1 cellular context compared by ENCODE assay signal in genomic region chr10:28302668-28303488, GRCh38.
TF ChIP-seq lines count a peak whose summit lies in the region.

Gene MPP7 (minus strand): TSS chr10:28303064. CDS start chr10:28238604, 64,460 bp downstream.

TF ChIP-seq in HepG2, 621 proteins besides CTCF, POLR2A, EP300 and RAD21 (continued from another document and continues in another):
- TF ChIP-seq CREBL2 (CRISPR knock-in tag; IDR thresholded peaks at IDR 0.05; ENCODE audit: borderline replicate concordance) (no peak), NR2C2 (CRISPR knock-in tag; IDR thresholded peaks at IDR 0.05; ENCODE audit: borderline replicate concordance) (peak; percentile 24; the same call in 1 of the 2 replicates), PLRG1 (conservative IDR thresholded peaks at IDR 0.05) (no peak), DDIT3 (CRISPR knock-in tag; IDR thresholded peaks at IDR 0.05) (no peak), CREB1 (IDR thresholded peaks at IDR 0.05) (peak; percentile 65), CREB1 (CRISPR knock-in tag; IDR thresholded peaks at IDR 0.05) (peak; percentile 22; the same call in 1 of the 2 replicates), ZNF557 (CRISPR knock-in tag; IDR thresholded peaks at IDR 0.05) (no peak), ERF (CRISPR knock-in tag; IDR thresholded peaks at IDR 0.05) (0 out of 2 replicates have a peak, but pooled peaks have one; percentile 18), ZNF501 (CRISPR knock-in tag; IDR thresholded peaks at IDR 0.05) (peak; percentile 70; the same call in 1 of the 2 replicates), ZNF225 (CRISPR knock-in tag; IDR thresholded peaks at IDR 0.05) (peak; percentile 86; the same call in 1 of the 2 replicates), CSRNP2 (CRISPR knock-in tag; conservative IDR thresholded peaks at IDR 0.05; ENCODE audit: low read depth) (no peak), MED1 (CRISPR knock-in tag; IDR thresholded peaks at IDR 0.05) (peak; percentile 25; the same call in 1 of the 2 replicates), AKNA (CRISPR knock-in tag; IDR thresholded peaks at IDR 0.05; ENCODE audit: borderline replicate concordance) (no peak), REL (CRISPR knock-in tag; conservative IDR thresholded peaks at IDR 0.05) (no peak), ZNF784 (CRISPR knock-in tag; IDR thresholded peaks at IDR 0.05; ENCODE audit: borderline replicate concordance) (no peak), ZNF614 (CRISPR knock-in tag; IDR thresholded peaks at IDR 0.05; ENCODE audit: borderline replicate concordance) (peak; percentile 45; the same call in 1 of the 2 replicates), ZFY (CRISPR knock-in tag; IDR thresholded peaks at IDR 0.05) (peak; percentile 63), THAP7 (CRISPR knock-in tag; IDR thresholded peaks at IDR 0.05) (no peak), ZNF879 (CRISPR knock-in tag; IDR thresholded peaks at IDR 0.05) (no peak), ZSCAN30 (CRISPR knock-in tag; IDR thresholded peaks at IDR 0.05) (no peak), ZBTB7B (CRISPR knock-in tag; IDR thresholded peaks at IDR 0.05) (0 out of 2 replicates have a peak, but pooled peaks have one; percentile 10), SMYD3 (CRISPR knock-in tag; IDR thresholded peaks at IDR 0.05) (0 out of 2 replicates have a peak, but pooled peaks have one; percentile 56), GZF1 (CRISPR knock-in tag; IDR thresholded peaks at IDR 0.05) (no peak), HOXA3 (CRISPR knock-in tag; IDR thresholded peaks at IDR 0.05) (peak; percentile 40), ZNF780A (CRISPR knock-in tag; IDR thresholded peaks at IDR 0.05) (no peak), ZNF703 (CRISPR knock-in tag; IDR thresholded peaks at IDR 0.05; ENCODE audit: borderline replicate concordance) (no peak), ARID4A (CRISPR knock-in tag; IDR thresholded peaks at IDR 0.05; ENCODE audit: borderline replicate concordance) (peak; percentile 78; the same call in 1 of the 2 replicates), HMGXB3 (CRISPR knock-in tag; IDR thresholded peaks at IDR 0.05; ENCODE audit: borderline replicate concordance) (peak; percentile 98), GMEB1 (CRISPR knock-in tag; IDR thresholded peaks at IDR 0.05; ENCODE audit: borderline replicate concordance) (peak; percentile 37; the same call in 1 of the 2 replicates), PHB2 (IDR thresholded peaks at IDR 0.05; ENCODE audit: partially characterized antibody) (no peak), KDM4B (CRISPR knock-in tag; IDR thresholded peaks at IDR 0.05) (0 out of 2 replicates have a peak, but pooled peaks have one; percentile 6), ZNF441 (CRISPR knock-in tag; IDR thresholded peaks at IDR 0.05; ENCODE audit: borderline replicate concordance) (0 out of 2 replicates have a peak, but pooled peaks have one; percentile 6), ZNF329 (CRISPR knock-in tag; IDR thresholded peaks at IDR 0.05; ENCODE audit: low read depth) (0 out of 2 replicates have a peak, but pooled peaks have one; percentile 15), ZBTB7A (CRISPR knock-in tag; IDR thresholded peaks at IDR 0.05) (0 out of 2 replicates have a peak, but pooled peaks have one; percentile 0)
- TF ChIP-seq, protein P1, sequence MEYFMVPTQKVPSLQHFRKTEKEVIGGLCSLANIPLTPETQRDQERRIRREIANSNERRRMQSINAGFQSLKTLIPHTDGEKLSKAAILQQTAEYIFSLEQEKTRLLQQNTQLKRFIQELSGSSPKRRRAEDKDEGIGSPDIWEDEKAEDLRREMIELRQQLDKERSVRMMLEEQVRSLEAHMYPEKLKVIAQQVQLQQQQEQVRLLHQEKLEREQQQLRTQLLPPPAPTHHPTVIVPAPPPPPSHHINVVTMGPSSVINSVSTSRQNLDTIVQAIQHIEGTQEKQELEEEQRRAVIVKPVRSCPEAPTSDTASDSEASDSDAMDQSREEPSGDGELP (IDR thresholded peaks at IDR 0.05; ENCODE audit: borderline replicate concordance, low read depth): peak; percentile 39; the same call in 1 of the 2 replicates
- TF ChIP-seq, protein P2, sequence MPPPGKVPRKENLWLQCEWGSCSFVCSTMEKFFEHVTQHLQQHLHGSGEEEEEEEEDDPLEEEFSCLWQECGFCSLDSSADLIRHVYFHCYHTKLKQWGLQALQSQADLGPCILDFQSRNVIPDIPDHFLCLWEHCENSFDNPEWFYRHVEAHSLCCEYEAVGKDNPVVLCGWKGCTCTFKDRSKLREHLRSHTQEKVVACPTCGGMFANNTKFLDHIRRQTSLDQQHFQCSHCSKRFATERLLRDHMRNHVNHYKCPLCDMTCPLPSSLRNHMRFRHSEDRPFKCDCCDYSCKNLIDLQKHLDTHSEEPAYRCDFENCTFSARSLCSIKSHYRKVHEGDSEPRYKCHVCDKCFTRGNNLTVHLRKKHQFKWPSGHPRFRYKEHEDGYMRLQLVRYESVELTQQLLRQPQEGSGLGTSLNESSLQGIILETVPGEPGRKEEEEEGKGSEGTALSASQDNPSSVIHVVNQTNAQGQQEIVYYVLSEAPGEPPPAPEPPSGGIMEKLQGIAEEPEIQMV (CRISPR knock-in tag; IDR thresholded peaks at IDR 0.05; ENCODE audit: low read depth): peak; percentile 66; the same call in 1 of the 2 replicates
